ENCODE assay signal across 11 cellular contexts in genomic region chrX:27555514-27555913, GRCh38. TPM values are rescaled to one million over a fixed set of nuclear protein-coding genes. Genes with fewer than 3 reads are reported as not detected.
A peak's percentile ranks its signal among the peaks of the same experiment; 100 is the strongest.
DNase-seq lines count a peak whose midpoint lies in the region; ATAC-seq and TF ChIP-seq lines count a peak whose summit lies in the region.
"Had no signal": no experiment of that assay in that cellular context is flagged by ENCODE, and none has a peak within 500 bp of the region (broad histone marks: within the 10 kb centered on the region; RNA-seq: fewer than 3 reads in every experiment).

No MANE protein-coding gene starts in this region.

- H3K36me3 ChIP-seq in H7 (replicated peaks; ENCODE audit: control insufficient read depth, insufficient read depth, low read length): no peaks in the 10 kb centered on the region
- H3K36me3 ChIP-seq in MG63: no peaks in the 10 kb centered on the region

- H3K27me3 ChIP-seq in H7 (ENCODE audit: control insufficient read depth, insufficient read depth, low read length) (no peaks in the 10 kb centered on the region), MG63 (no peaks in the 10 kb centered on the region)

- no peaks in the 10 kb centered on the region for H3K4me1 Mint-ChIP-seq in glutamatergic neuron (ENCODE audit: low read depth, unreplicated experiment)
- H3K4me1 Mint-ChIP-seq: activated naive CD4-positive, alpha-beta T cell treated with anti-CD3 and anti-CD28 coated beads, Interleukin-2, amount 10 ng/mL, durations not matched to agents 7 days and 5 days; naive B cell had no signal

- TF ChIP-seq CTCF in AG09319 (IDR thresholded peaks at IDR 0.05; ENCODE audit: low read depth, low read length): peak; percentile 29
- TF ChIP-seq CTCF in glutamatergic neuron (IDR thresholded peaks at IDR 0.05; ENCODE audit: partially characterized antibody, unreplicated experiment): peak; percentile 55

- ATAC-seq in HG03196 (IDR thresholded peaks at IDR 0.05; ENCODE audit: unreplicated experiment): no peak
- ATAC-seq in HG03135 (IDR thresholded peaks at IDR 0.05; ENCODE audit: unreplicated experiment): no peak

- no peak overlapping the region for H3K4me3 ChIP-seq in H7 (ENCODE audit: insufficient read depth, low read depth, low read length)
- no peak overlapping the region for H3K4me3 ChIP-seq in MG63

- DNase-seq in AG09319 (ENCODE audit: extremely low read depth, low read depth) (no peak), H7 (peak; percentile 9), RPMI8226 (peak; percentile 5), glutamatergic neuron (no peak), NCI-H446 treated with DMSO at 0.1 percent for 48 hours (lab: John Stamatoyannopoulos, UW) (no peak), MG63 (no peak)
- DNase-seq: activated naive CD4-positive, alpha-beta T cell treated with anti-CD3 and anti-CD28 coated beads, Interleukin-2, amount 10 ng/mL, durations not matched to agents 7 days and 5 days; naive B cell; NCI-H146 had no signal

- no peaks in the 10 kb centered on the region for H3K9me3 Mint-ChIP-seq in glutamatergic neuron (ENCODE audit: unreplicated experiment)

- no peaks in the 10 kb centered on the region for H3K9me3 ChIP-seq in MG63

- H3K27me3 Mint-ChIP-seq in glutamatergic neuron (ENCODE audit: unreplicated experiment): no peaks in the 10 kb centered on the region
- H3K27me3 Mint-ChIP-seq: activated naive CD4-positive, alpha-beta T cell treated with anti-CD3 and anti-CD28 coated beads, Interleukin-2, amount 10 ng/mL, durations not matched to agents 7 days and 5 days; naive B cell had no signal

- no peak overlapping the region for H3K27ac Mint-ChIP-seq in glutamatergic neuron (ENCODE audit: unreplicated experiment)
- H3K27ac Mint-ChIP-seq: activated naive CD4-positive, alpha-beta T cell treated with anti-CD3 and anti-CD28 coated beads, Interleukin-2, amount 10 ng/mL, durations not matched to agents 7 days and 5 days; naive B cell had no signal

- H3K4me3 Mint-ChIP-seq in glutamatergic neuron (ENCODE audit: unreplicated experiment): no peak overlapping the region
- H3K4me3 Mint-ChIP-seq: activated naive CD4-positive, alpha-beta T cell treated with anti-CD3 and anti-CD28 coated beads, Interleukin-2, amount 10 ng/mL, durations not matched to agents 7 days and 5 days; naive B cell had no signal

- no peaks in the 10 kb centered on the region for H3K36me3 Mint-ChIP-seq in glutamatergic neuron (ENCODE audit: unreplicated experiment)
- H3K36me3 Mint-ChIP-seq: activated naive CD4-positive, alpha-beta T cell treated with anti-CD3 and anti-CD28 coated beads, Interleukin-2, amount 10 ng/mL, durations not matched to agents 7 days and 5 days; naive B cell had no signal

RNA-seq across cellular contexts. Expression of gene DCAF8L2, which starts 34.6 kb away (rescaled TPM):
- total RNA-seq in H7 (2014; rRNA removed; shearing (Covaris generic)): not detected in 2 replicates
- total RNA-seq in glutamatergic neuron (ENCODE audit: unreplicated experiment): not detected
- total RNA-seq in MG63 (2014; rRNA removed; shearing (Covaris generic); ENCODE audit: low replicate concordance): not detected in 2 replicates

Comparison
In these comparisons a context has a peak if more than half of its experiments do, and no peak if none do; other contexts are left out.
1. DNase-seq: peak in H7 (single experiment) and RPMI8226 (single experiment); none in AG09319 (single experiment), glutamatergic neuron (single experiment), NCI-H446 treated with DMSO at 0.1 percent for 48 hours (single experiment) and MG63 (single experiment).